27 cellular contexts compared by ENCODE assay signal in genomic region chr10:69201045-69201444, GRCh38. TPM values are rescaled to one million over a fixed set of nuclear protein-coding genes. Genes with fewer than 3 reads are reported as not detected.
A peak's percentile ranks its signal among the peaks of the same experiment; 100 is the strongest.
DNase-seq lines count a peak whose midpoint lies in the region; ATAC-seq, FAIRE-seq and TF ChIP-seq lines count a peak whose summit lies in the region.
"Had no signal": no experiment of that assay in that cellular context is flagged by ENCODE, and none has a peak within 500 bp of the region (broad histone marks: within the 10 kb centered on the region; RNA-seq: fewer than 3 reads in every experiment).

No MANE protein-coding gene starts in this region.

- peaks cover 24 to 41% (median 35%) of the 10 kb centered on the region in 3 donors for H3K4me1 Mint-ChIP-seq in CD8-positive, alpha-beta memory T cell
- H3K4me1 Mint-ChIP-seq in activated T-helper 2 cell treated with anti-CD3 and anti-CD28 coated beads, Interferon-gamma antibody, Interleukin-2, Interleukin-4, amounts not matched to agents 10 μg/mL and 5 μg/mL and 100 μg/mL, durations not matched to agents 14 hours and 24 hours and 36 hours (ENCODE audit: low read depth) = peaks cover 35% of the 10 kb centered on the region
- H3K4me1 Mint-ChIP-seq in immature natural killer cell = peaks cover 42 to 44% of the 10 kb centered on the region in 2 donors
- H3K4me1 Mint-ChIP-seq: naive B cell had no signal

- POLR2A ChIA-PET in CD8-positive, alpha-beta memory T cell (lab: Charles Lee) = no interaction called here
- POLR2A ChIA-PET in HEK293 (lab: Yijun Ruan, JAX) = interaction anchor here (0.7 kb wide), 2 partner anchors 11 to 246 kb away, joined by 3 read pairs; no protein-coding TSS in a partner anchor

- H3K27me3 ChIP-seq in CD8-positive, alpha-beta memory T cell (ENCODE audit: insufficient read depth, low read length, poor library complexity, severe bottlenecking) = no peaks in the 10 kb centered on the region
- H3K27me3 ChIP-seq: body of pancreas, foreskin keratinocyte, ovary, right lobe of liver had no signal

- intact Hi-C loops in activated T-helper 2 cell treated with anti-CD3 and anti-CD28 coated beads, Interferon-gamma antibody, Interleukin-2, Interleukin-4, amounts not matched to agents 10 μg/mL and 5 μg/mL and 100 μg/mL, durations not matched to agents 14 hours and 24 hours and 36 hours (cut with micrococcal nuclease) = loop anchor here (5.0 kb wide), 1 partner anchor 114 kb away; the partner anchor contains the start of gene SRGN

- ATAC-seq in GM18907 (IDR thresholded peaks at IDR 0.05; ENCODE audit: unreplicated experiment) (no peak), HG03196 (IDR thresholded peaks at IDR 0.05; ENCODE audit: unreplicated experiment) (no peak)
- ATAC-seq: body of pancreas, foreskin keratinocyte had no signal

- CTCF ChIA-PET in CD8-positive, alpha-beta memory T cell (lab: Charles Lee) = no interaction called here
- CTCF ChIA-PET in HEK293 (lab: Yijun Ruan, JAX) = interaction anchor here (0.7 to 1.1 kb wide), 2 partner anchors 11 to 14 kb away, joined by 4 to 5 read pairs; no protein-coding TSS in a partner anchor

- TF ChIP-seq CTCF in HEK293 (tag by site-specific recombination; IDR thresholded peaks at IDR 0.05) = no peak

- peaks cover 15 to 69% (median 16%) of the 10 kb centered on the region in 3 donors for H3K36me3 Mint-ChIP-seq in CD8-positive, alpha-beta memory T cell
- H3K36me3 Mint-ChIP-seq in activated T-helper 2 cell treated with anti-CD3 and anti-CD28 coated beads, Interferon-gamma antibody, Interleukin-2, Interleukin-4, amounts not matched to agents 10 μg/mL and 5 μg/mL and 100 μg/mL, durations not matched to agents 14 hours and 24 hours and 36 hours (ENCODE audit: low read depth) = peaks cover 59% of the 10 kb centered on the region
- H3K36me3 Mint-ChIP-seq in immature natural killer cell = peaks cover 20 to 30% (median 22%) of the 10 kb centered on the region in 3 donors

- TF ChIP-seq POLR2A in GM12892 (IDR thresholded peaks at IDR 0.05; ENCODE audit: low read depth, low read length) = no peak

- no peaks in the 10 kb centered on the region for H3K27me3 Mint-ChIP-seq in CD8-positive, alpha-beta memory T cell
- H3K27me3 Mint-ChIP-seq in activated T-helper 2 cell treated with anti-CD3 and anti-CD28 coated beads, Interferon-gamma antibody, Interleukin-2, Interleukin-4, amounts not matched to agents 10 μg/mL and 5 μg/mL and 100 μg/mL, durations not matched to agents 14 hours and 24 hours and 36 hours (ENCODE audit: low read depth) = no peaks in the 10 kb centered on the region
- no peaks in the 10 kb centered on the region for H3K27me3 Mint-ChIP-seq in immature natural killer cell (ENCODE audit: low read depth in 3 of 3)
- H3K27me3 Mint-ChIP-seq: naive B cell, type B pancreatic cell had no signal

- no peak overlapping the region for H3K4me3 ChIP-seq in CD8-positive, alpha-beta memory T cell (ENCODE audit: low read length)
- no peak overlapping the region for H3K4me3 ChIP-seq in HEK293 (ENCODE audit: low read depth, low read length)
- H3K4me3 ChIP-seq: body of pancreas, ovary, right lobe of liver had no signal

- H3K4me3 Mint-ChIP-seq in CD8-positive, alpha-beta memory T cell = no peak overlapping the region
- no peak overlapping the region for H3K4me3 Mint-ChIP-seq in activated T-helper 2 cell treated with anti-CD3 and anti-CD28 coated beads, Interferon-gamma antibody, Interleukin-2, Interleukin-4, amounts not matched to agents 10 μg/mL and 5 μg/mL and 100 μg/mL, durations not matched to agents 14 hours and 24 hours and 36 hours (ENCODE audit: low read depth)
- H3K4me3 Mint-ChIP-seq in immature natural killer cell = no peak overlapping the region
- H3K4me3 Mint-ChIP-seq: naive B cell, type B pancreatic cell had no signal

- peaks cover 23% of the 10 kb centered on the region for H3K36me3 ChIP-seq in CD8-positive, alpha-beta memory T cell (ENCODE audit: insufficient read depth, low read length)
- H3K36me3 ChIP-seq in HEK293 (ENCODE audit: control insufficient read depth in 2 of 2, insufficient read depth in 1 of 2, low read length in 2 of 2) = peaks cover 39 to 61% of the 10 kb centered on the region in 2 experiments
- H3K36me3 ChIP-seq: ovary had no signal

- no peak overlapping the region for H3K27ac ChIP-seq in CD8-positive, alpha-beta memory T cell (ENCODE audit: low read depth, low read length)
- no peak overlapping the region for H3K27ac ChIP-seq in HEK293 (ENCODE audit: extremely low read depth, low read depth, low read length)
- H3K27ac ChIP-seq: body of pancreas, foreskin keratinocyte, ovary, right lobe of liver, WERI-Rb-1 had no signal

- H3K9me3 Mint-ChIP-seq in CD8-positive, alpha-beta memory T cell = no peaks in the 10 kb centered on the region
- no peaks in the 10 kb centered on the region for H3K9me3 Mint-ChIP-seq in activated T-helper 2 cell treated with anti-CD3 and anti-CD28 coated beads, Interferon-gamma antibody, Interleukin-2, Interleukin-4, amounts not matched to agents 10 μg/mL and 5 μg/mL and 100 μg/mL, durations not matched to agents 14 hours and 24 hours and 36 hours
- H3K9me3 Mint-ChIP-seq in immature natural killer cell = no peaks in the 10 kb centered on the region
- H3K9me3 Mint-ChIP-seq: naive B cell, type B pancreatic cell had no signal

- H3K9me3 ChIP-seq in CD8-positive, alpha-beta memory T cell (ENCODE audit: low read length) = no peaks in the 10 kb centered on the region
- H3K9me3 ChIP-seq in HEK293 (ENCODE audit: control insufficient read depth, insufficient read depth, low read depth, low read length) = no peaks in the 10 kb centered on the region
- H3K9me3 ChIP-seq: body of pancreas, ovary, right lobe of liver had no signal

- peak overlapping the region; percentile 26 to 88 (median 69) for H3K27ac Mint-ChIP-seq in CD8-positive, alpha-beta memory T cell
- H3K27ac Mint-ChIP-seq in activated T-helper 2 cell treated with anti-CD3 and anti-CD28 coated beads, Interferon-gamma antibody, Interleukin-2, Interleukin-4, amounts not matched to agents 10 μg/mL and 5 μg/mL and 100 μg/mL, durations not matched to agents 14 hours and 24 hours and 36 hours = peak overlapping the region; percentile 67
- peak overlapping the region in 5 of 6 donors; percentile 4 to 82 (median 70) for H3K27ac Mint-ChIP-seq in immature natural killer cell
- H3K27ac Mint-ChIP-seq: type B pancreatic cell had no signal

- no peak for FAIRE-seq in GM12892 (lab: Jason Lieb, UNC)
- FAIRE-seq: endothelial cell of umbilical vein, HTR-8/SVneo, kidney had no signal

- H3K4me1 ChIP-seq in CD8-positive, alpha-beta memory T cell (ENCODE audit: insufficient read depth, low read length) = peaks cover 23% of the 10 kb centered on the region
- H3K4me1 ChIP-seq in HEK293 (ENCODE audit: control insufficient read depth, insufficient read depth, low read length) = no peaks in the 10 kb centered on the region
- H3K4me1 ChIP-seq: body of pancreas, foreskin keratinocyte, right lobe of liver had no signal

- DNase-seq in CD8-positive, alpha-beta memory T cell = no peak
- no peak for DNase-seq in activated T-helper 2 cell treated with anti-CD3 and anti-CD28 coated beads, Interferon-gamma antibody, Interleukin-2, Interleukin-4, amounts not matched to agents 10 μg/mL and 5 μg/mL and 100 μg/mL, durations not matched to agents 14 hours and 24 hours and 36 hours (ENCODE audit: low spot score)
- DNase-seq in immature natural killer cell (no peak), GM12892 (ENCODE audit: insufficient read length) (no peak)
- DNase-seq: activated gamma-delta T cell treated with Interleukin-2 at 50 U/mL for 16 hours; AML-193; body of pancreas; foreskin keratinocyte; GOT3; hypothalamus; kidney; naive B cell; NCI-H1436; NCI-H2171 treated with DMSO at 0.1 percent for 48 hours; NCI-H69; OCI-M1; ovary; right lobe of liver; SHP77 treated with DMSO at 0.1 percent for 48 hours; stimulated activated naive CD4-positive, alpha-beta T cell treated with Interleukin-2 at 50 U/mL for 16 hours; WERI-Rb-1 had no signal

TF ChIP-seq in HEK293, 187 proteins besides CTCF, POLR2A, EP300 and RAD21 (continues in another document):
- 0 out of 2 replicates have a peak, but pooled peaks have one; percentile 39 for TF ChIP-seq WT1 (tag by site-specific recombination; IDR thresholded peaks at IDR 0.05)
- peak; percentile 84 for TF ChIP-seq PRDM1 (tag by site-specific recombination; IDR thresholded peaks at IDR 0.05)
- no peak for TF ChIP-seq ZNF571 (tag by site-specific recombination; IDR thresholded peaks at IDR 0.05)
- no peak for TF ChIP-seq ZNF174 (tag by site-specific recombination; IDR thresholded peaks at IDR 0.05)
- no peak for TF ChIP-seq ZNF624 (tag by site-specific recombination; IDR thresholded peaks at IDR 0.05)
- TF ChIP-seq ZNF366 (tag by site-specific recombination; conservative IDR thresholded peaks at IDR 0.05) = peak; percentile 37; the same call in 1 of the 2 replicates
- no peak for TF ChIP-seq ZFP41 (tag by site-specific recombination; IDR thresholded peaks at IDR 0.05; ENCODE audit: borderline replicate concordance)
- TF ChIP-seq ZNF394 (tag by site-specific recombination; IDR thresholded peaks at IDR 0.05; ENCODE audit: borderline replicate concordance) = peak; percentile 93

RNA-seq across cellular contexts. Expression of gene HKDC1, which starts 19.1 kb away (rescaled TPM):
- under 1 TPM in 1 of 2 experiments, not detected in 1; 0.15 TPM for total RNA-seq in CD8-positive, alpha-beta memory T cell
- polyA plus RNA-seq in CD8-positive, alpha-beta memory T cell = 3.0 TPM
- total RNA-seq in activated T-helper 2 cell treated with anti-CD3 and anti-CD28 coated beads, Interferon-gamma antibody, Interleukin-2, Interleukin-4, amounts not matched to agents 10 μg/mL and 5 μg/mL and 100 μg/mL, durations not matched to agents 14 hours and 24 hours and 36 hours = 0.09 and 0.11 TPM in 2 replicates
- polyA plus RNA-seq in immature natural killer cell = under 1 TPM in 1 of 3 donors, not detected in 2; 0.16 TPM
- 0.06 TPM for polyA plus RNA-seq in GM12892 (2012; ENCODE audit: missing spikeins)
- total RNA-seq: endothelial cell of umbilical vein had no signal
- polyA plus RNA-seq: endothelial cell of umbilical vein had no signal

RNA-seq across cellular contexts. Expression of gene SUPV3L1, which starts 21.0 kb away (rescaled TPM):
- 10 to 100 TPM; 50.0 to 51.0 TPM for total RNA-seq in CD8-positive, alpha-beta memory T cell
- polyA plus RNA-seq in CD8-positive, alpha-beta memory T cell = 25.1 TPM
- 52.8 and 53.1 TPM in 2 replicates for total RNA-seq in activated T-helper 2 cell treated with anti-CD3 and anti-CD28 coated beads, Interferon-gamma antibody, Interleukin-2, Interleukin-4, amounts not matched to agents 10 μg/mL and 5 μg/mL and 100 μg/mL, durations not matched to agents 14 hours and 24 hours and 36 hours
- polyA plus RNA-seq in immature natural killer cell = 10 to 100 TPM; 15.0 to 30.4 (median 18.0) TPM
- polyA plus RNA-seq in GM12892 (2012; ENCODE audit: missing spikeins) = 29.7 TPM
